Comparison of ENCODE assay signal across 11 cellular contexts in genomic region chr4:147749811-147750321, GRCh38. TPM values are rescaled to one million over a fixed set of nuclear protein-coding genes. Genes with fewer than 3 reads are reported as not detected.
DNase-seq lines count a peak whose midpoint lies in the region; ATAC-seq and TF ChIP-seq lines count a peak whose summit lies in the region.
"Had no signal": no experiment of that assay in that cellular context is flagged by ENCODE, and none has a peak within 500 bp of the region (broad histone marks: within the 10 kb centered on the region; RNA-seq: fewer than 3 reads in every experiment).

No MANE protein-coding gene starts in this region.

- H3K4me3 ChIP-seq in Peyer's patch, result no peak overlapping the region
- H3K4me3 ChIP-seq: dorsolateral prefrontal cortex had no signal

- H3K27me3 ChIP-seq in Peyer's patch, result no peaks in the 10 kb centered on the region
- H3K27me3 ChIP-seq: dorsolateral prefrontal cortex had no signal

- peaks cover 3% of the 10 kb centered on the region for H3K36me3 Mint-ChIP-seq in nephron (ENCODE audit: low read depth)

- H3K4me1 Mint-ChIP-seq in nephron, result peaks cover 21% of the 10 kb centered on the region

- TF ChIP-seq CTCF in nephron (IDR thresholded peaks at IDR 0.05; ENCODE audit: unreplicated experiment in 3 of 3), result no peak
- no peak for TF ChIP-seq CTCF in Peyer's patch (IDR thresholded peaks at IDR 0.05)

- H3K4me3 Mint-ChIP-seq in nephron, result no peak overlapping the region

- no peak for TF ChIP-seq POLR2A in Peyer's patch (IDR thresholded peaks at IDR 0.05)

- no peaks in the 10 kb centered on the region for H3K36me3 ChIP-seq in Peyer's patch

- no peaks in the 10 kb centered on the region for H3K9me3 ChIP-seq in Peyer's patch

- H3K4me1 ChIP-seq in Peyer's patch, result no peaks in the 10 kb centered on the region

- H3K27ac Mint-ChIP-seq in nephron, result peak overlapping the region; percentile 15 to 68 (median 15)

- H3K9me3 Mint-ChIP-seq in nephron, result no peaks in the 10 kb centered on the region

- H3K27me3 Mint-ChIP-seq in nephron (ENCODE audit: low read depth), result no peaks in the 10 kb centered on the region

- no peak overlapping the region for H3K27ac ChIP-seq in Peyer's patch
- H3K27ac ChIP-seq: dorsolateral prefrontal cortex had no signal

- DNase-seq in GM19238 (ENCODE audit: insufficient read length, low spot score) (peak; percentile 33), mucosa of gallbladder (ENCODE audit: low spot score) (no peak), GM03348 (ENCODE audit: low spot score) (no peak), Peyer's patch (no peak), AML-193 (lab: John Stamatoyannopoulos, UW) (no peak)
- DNase-seq: dorsolateral prefrontal cortex, substantia nigra had no signal

- ATAC-seq in HG02610 (IDR thresholded peaks at IDR 0.05; ENCODE audit: unreplicated experiment), result peak; percentile 93
- peak; percentile 92 for ATAC-seq in HG03558 (IDR thresholded peaks at IDR 0.05; ENCODE audit: extremely low read depth, unreplicated experiment)
- ATAC-seq: SK-N-SH treated with all-trans-retinoic acid at 6 μM for 48 hours had no signal

RNA-seq across cellular contexts. Expression of gene ARHGAP10, which starts 18.0 kb away (rescaled TPM):
- 52.2 TPM for total RNA-seq in mucosa of gallbladder
- total RNA-seq in Peyer's patch, result 10 to 100 TPM in 3 of 4 donors, 1 to 10 TPM in 1; 7.0 to 52.8 (median 19.9) TPM
